13 cellular contexts compared by ENCODE assay signal in genomic region chr4:65437102-65437501, GRCh38.
A peak's percentile ranks its signal among the peaks of the same experiment; 100 is the strongest.
DNase-seq lines count a peak whose midpoint lies in the region; ATAC-seq and TF ChIP-seq lines count a peak whose summit lies in the region.
"Had no signal": no experiment of that assay in that cellular context is flagged by ENCODE, and none has a peak within 500 bp of the region (broad histone marks: within the 10 kb centered on the region; RNA-seq: fewer than 3 reads in every experiment).

No MANE protein-coding gene starts in this region.

- no peak for TF ChIP-seq CTCF in astrocyte of the spinal cord (IDR thresholded peaks at IDR 0.05; ENCODE audit: low read depth, low read length)

- no peak overlapping the region for H3K4me3 ChIP-seq in astrocyte of the spinal cord (ENCODE audit: low read depth, low read length)

- no peak for ATAC-seq in GM18517 (IDR thresholded peaks at IDR 0.05; ENCODE audit: unreplicated experiment)
- ATAC-seq: HCT116 had no signal

- peak; percentile 55 for DNase-seq in COR-L47 (lab: John Stamatoyannopoulos, UW)
- peak; percentile 6 for DNase-seq in NCI-H1105 (lab: John Stamatoyannopoulos, UW)
- peak; percentile 20 for DNase-seq in astrocyte of the spinal cord (ENCODE audit: low read depth, low spot score)
- peak; percentile 12 for DNase-seq in glomerular endothelial cell (ENCODE audit: extremely low read depth, low read depth, low spot score)
- DNase-seq in kidney glomerular epithelial cell (lab: John Stamatoyannopoulos, UW), result no peak
- DNase-seq in activated CD4-positive, alpha-beta T cell treated with anti-CD3 and anti-CD28 coated beads for 48 hours, result no peak
- no peak for DNase-seq in AG20443 (ENCODE audit: low spot score)
- DNase-seq: ACHN; CD4-positive, alpha-beta T cell; NCI-H1694; NCI-H774 had no signal

- in situ Hi-C loops in astrocyte of the spinal cord (cut with HindIII; ENCODE audit: low sequenced_read_pairs), result no loop called here

Comparison
In these comparisons a context has a peak if more than half of its experiments do, and no peak if none do; other contexts are left out.
1. DNase-seq: peak in COR-L47 (single experiment), NCI-H1105 (single experiment), astrocyte of the spinal cord (single experiment) and glomerular endothelial cell (single experiment); none in kidney glomerular epithelial cell (single experiment), activated CD4-positive, alpha-beta T cell treated with anti-CD3 and anti-CD28 coated beads for 48 hours (single experiment) and AG20443 (single experiment).